ENCODE assay signal across 15 cellular contexts in the genomic region with DNA sequence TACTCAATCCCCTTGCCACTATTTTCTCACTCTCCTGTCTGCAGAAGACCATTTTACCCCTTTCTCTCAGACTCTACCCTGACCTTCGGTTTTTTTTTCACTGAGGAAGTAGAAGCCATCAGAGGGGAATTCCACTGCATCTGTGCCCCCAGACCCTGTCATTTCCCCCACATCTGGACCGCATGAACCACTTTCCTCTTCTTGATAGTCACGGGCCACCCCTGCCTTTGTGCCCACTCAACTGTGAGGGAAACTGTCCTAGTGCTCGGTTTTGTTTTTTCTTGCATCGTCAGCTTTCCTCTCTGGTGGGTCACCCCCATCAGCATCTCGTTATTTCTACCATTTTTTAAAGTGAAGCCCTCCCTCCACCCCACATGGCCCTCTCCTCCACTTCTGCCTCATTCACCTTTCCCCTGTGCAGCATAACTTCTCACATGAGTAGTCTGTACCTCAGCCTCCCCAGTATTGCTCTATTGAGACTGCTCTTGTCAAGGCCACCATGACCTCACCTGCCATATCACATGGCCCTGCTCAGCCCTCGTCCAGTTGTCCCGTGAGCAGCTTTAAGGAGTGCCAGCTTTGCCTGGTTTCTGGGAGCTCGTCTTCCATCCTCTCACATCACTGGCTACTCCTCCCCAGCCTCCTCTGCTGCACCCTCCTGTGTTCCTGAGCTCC. TPM values are rescaled to one million over a fixed set of nuclear protein-coding genes. Genes with fewer than 3 reads are reported as not detected.
DNase-seq lines count a peak whose midpoint lies in the region; ATAC-seq and TF ChIP-seq lines count a peak whose summit lies in the region.
"Had no signal": no experiment of that assay in that cellular context is flagged by ENCODE, and none has a peak within 500 bp of the region (broad histone marks: within the 10 kb centered on the region; RNA-seq: fewer than 3 reads in every experiment).

No MANE protein-coding gene starts in this region.

- H3K27me3 ChIP-seq in OCI-LY1 (ENCODE audit: insufficient read depth, low read length), result no peaks in the 10 kb centered on the region

- H3K4me2 ChIP-seq in OCI-LY1 (ENCODE audit: low read length), result peak overlapping the region; percentile 26; the same call in 1 of the 2 replicates
- H3K4me2 ChIP-seq: KMS-11 had no signal

- peak overlapping the region in 1 of 2 donors; percentile 68 for H3K27ac Mint-ChIP-seq in stimulated activated naive CD8-positive, alpha-beta T cell treated with anti-CD3 and anti-CD28 coated beads, Interleukin-15, amount 100 ng/mL, for 72 hours
- H3K27ac Mint-ChIP-seq in activated CD4-positive, alpha-beta memory T cell treated with anti-CD3 and anti-CD28 coated beads for 36 hours, result no peak overlapping the region

- no peaks in the 10 kb centered on the region for H3K9me3 Mint-ChIP-seq in stimulated activated naive CD8-positive, alpha-beta T cell treated with anti-CD3 and anti-CD28 coated beads, Interleukin-15, amount 100 ng/mL, for 72 hours
- H3K9me3 Mint-ChIP-seq in activated CD4-positive, alpha-beta memory T cell treated with anti-CD3 and anti-CD28 coated beads for 36 hours, result no peaks in the 10 kb centered on the region

- intact Hi-C loops in activated CD4-positive, alpha-beta memory T cell treated with anti-CD3 and anti-CD28 coated beads for 36 hours (cut with micrococcal nuclease), result no loop called here

- peak; percentile 40 for ATAC-seq in stimulated activated naive CD8-positive, alpha-beta T cell treated with anti-CD3 and anti-CD28 coated beads, Interleukin-15, Interleukin-2, amounts not matched to agents 100 U/mL and 50 U/mL, for 24 hours
- no peak for ATAC-seq in stimulated activated naive CD8-positive, alpha-beta T cell treated with anti-CD3 and anti-CD28 coated beads, Interleukin-15, amount 100 ng/mL, for 72 hours
- ATAC-seq in HG02623 (IDR thresholded peaks at IDR 0.05; ENCODE audit: unreplicated experiment), result peak; percentile 68

- peaks cover 77% of the 10 kb centered on the region for H3K36me3 ChIP-seq in OCI-LY1 (ENCODE audit: insufficient read depth, low read length)

- H3K36me3 Mint-ChIP-seq in activated CD4-positive, alpha-beta memory T cell treated with anti-CD3 and anti-CD28 coated beads for 36 hours, result peaks cover 56% of the 10 kb centered on the region

- no peaks in the 10 kb centered on the region for H3K9me2 ChIP-seq in OCI-LY1 (ENCODE audit: low read depth, low read length)

- no peaks in the 10 kb centered on the region for H4K20me1 ChIP-seq in OCI-LY1 (ENCODE audit: insufficient read depth, low read length)

- peak overlapping the region; percentile 26; the same call in 1 of the 2 replicates for H3K9ac ChIP-seq in OCI-LY1 (ENCODE audit: low read length)
- H3K9ac ChIP-seq: KMS-11, parathyroid adenoma had no signal

- CTCF ChIA-PET in activated CD4-positive, alpha-beta memory T cell treated with anti-CD3 and anti-CD28 coated beads for 36 hours (lab: Charles Lee), result no interaction called here

- peak overlapping the region; percentile 77 for H3K27ac ChIP-seq in OCI-LY1 (ENCODE audit: low read depth, low read length, poor library complexity, severe bottlenecking)
- H3K27ac ChIP-seq: KMS-11, parathyroid adenoma had no signal

- H3K79me2 ChIP-seq in OCI-LY1 (ENCODE audit: insufficient read depth, low read length), result no peaks in the 10 kb centered on the region

- H3K4me1 Mint-ChIP-seq in stimulated activated naive CD8-positive, alpha-beta T cell treated with anti-CD3 and anti-CD28 coated beads, Interleukin-15, amount 100 ng/mL, for 72 hours, result peaks cover 8% of the 10 kb centered on the region
- peaks cover 7% of the 10 kb centered on the region for H3K4me1 Mint-ChIP-seq in activated CD4-positive, alpha-beta memory T cell treated with anti-CD3 and anti-CD28 coated beads for 36 hours (ENCODE audit: low read depth)

- POLR2A ChIA-PET in activated CD4-positive, alpha-beta memory T cell treated with anti-CD3 and anti-CD28 coated beads for 36 hours (lab: Charles Lee), result no interaction called here

- H3K4me3 Mint-ChIP-seq in stimulated activated naive CD8-positive, alpha-beta T cell treated with anti-CD3 and anti-CD28 coated beads, Interleukin-15, amount 100 ng/mL, for 72 hours, result no peak overlapping the region
- no peak overlapping the region for H3K4me3 Mint-ChIP-seq in activated CD4-positive, alpha-beta memory T cell treated with anti-CD3 and anti-CD28 coated beads for 36 hours

- H3K4me3 ChIP-seq in OCI-LY1 (ENCODE audit: low read depth, low read length, poor library complexity, severe bottlenecking), result no peak overlapping the region

- H2AFZ ChIP-seq in OCI-LY1 (ENCODE audit: low read length), result no peak overlapping the region
- H2AFZ ChIP-seq: parathyroid adenoma had no signal

- no peaks in the 10 kb centered on the region for H3K9me3 ChIP-seq in OCI-LY1 (ENCODE audit: low read length)

- H3K4me1 ChIP-seq in OCI-LY1 (ENCODE audit: insufficient read depth, low read length, severe bottlenecking), result peaks cover 20% of the 10 kb centered on the region
- H3K4me1 ChIP-seq: parathyroid adenoma had no signal

- H3K27me3 Mint-ChIP-seq in stimulated activated naive CD8-positive, alpha-beta T cell treated with anti-CD3 and anti-CD28 coated beads, Interleukin-15, amount 100 ng/mL, for 72 hours, result no peaks in the 10 kb centered on the region
- H3K27me3 Mint-ChIP-seq in activated CD4-positive, alpha-beta memory T cell treated with anti-CD3 and anti-CD28 coated beads for 36 hours, result no peaks in the 10 kb centered on the region

- H3F3A ChIP-seq in OCI-LY1 (ENCODE audit: insufficient read depth, low read length), result no peaks in the 10 kb centered on the region

- no peak for TF ChIP-seq CTCF in OCI-LY1 (IDR thresholded peaks at IDR 0.05; ENCODE audit: low read length)

- no peak for DNase-seq in stimulated activated naive CD8-positive, alpha-beta T cell treated with anti-CD3 and anti-CD28 coated beads, Interleukin-15, Interleukin-2, amounts not matched to agents 100 U/mL and 50 U/mL, for 24 hours
- DNase-seq in stimulated activated naive CD8-positive, alpha-beta T cell treated with anti-CD3 and anti-CD28 coated beads, Interleukin-15, amount 100 ng/mL, for 72 hours, result no peak
- DNase-seq in activated CD4-positive, alpha-beta memory T cell treated with anti-CD3 and anti-CD28 coated beads for 36 hours, result no peak
- no peak for DNase-seq in NCI-H446 treated with DMSO at 0.1 percent for 48 hours (lab: John Stamatoyannopoulos, UW)
- DNase-seq in central memory CD4-positive, alpha-beta T cell, result no peak
- no peak for DNase-seq in stimulated activated CD8-positive, alpha-beta memory T cell treated with anti-CD3 and anti-CD28 coated beads, Interleukin-4, amount 100 ng/mL, for 48 hours
- DNase-seq: ACHN; effector CD8-positive, alpha-beta T cell; hippocampal formation; stimulated activated CD4-positive, alpha-beta T cell treated with anti-CD3 and anti-CD28 coated beads, Interleukin-1b, Interleukin-23, amount 100 ng/mL, for 48 hours; substantia nigra had no signal

RNA-seq across cellular contexts. Expression of gene TMEM87B, which starts 32.4 kb away (rescaled TPM):
- 10 to 100 TPM; 22.3 to 24.1 TPM for total RNA-seq in activated CD4-positive, alpha-beta memory T cell treated with anti-CD3 and anti-CD28 coated beads for 36 hours

RNA-seq across cellular contexts. Expression of gene FBLN7, which starts 50.7 kb away (rescaled TPM):
- total RNA-seq in activated CD4-positive, alpha-beta memory T cell treated with anti-CD3 and anti-CD28 coated beads for 36 hours, result 10 to 100 TPM; 38.9 to 40.2 TPM
